In the genomic region with DNA sequence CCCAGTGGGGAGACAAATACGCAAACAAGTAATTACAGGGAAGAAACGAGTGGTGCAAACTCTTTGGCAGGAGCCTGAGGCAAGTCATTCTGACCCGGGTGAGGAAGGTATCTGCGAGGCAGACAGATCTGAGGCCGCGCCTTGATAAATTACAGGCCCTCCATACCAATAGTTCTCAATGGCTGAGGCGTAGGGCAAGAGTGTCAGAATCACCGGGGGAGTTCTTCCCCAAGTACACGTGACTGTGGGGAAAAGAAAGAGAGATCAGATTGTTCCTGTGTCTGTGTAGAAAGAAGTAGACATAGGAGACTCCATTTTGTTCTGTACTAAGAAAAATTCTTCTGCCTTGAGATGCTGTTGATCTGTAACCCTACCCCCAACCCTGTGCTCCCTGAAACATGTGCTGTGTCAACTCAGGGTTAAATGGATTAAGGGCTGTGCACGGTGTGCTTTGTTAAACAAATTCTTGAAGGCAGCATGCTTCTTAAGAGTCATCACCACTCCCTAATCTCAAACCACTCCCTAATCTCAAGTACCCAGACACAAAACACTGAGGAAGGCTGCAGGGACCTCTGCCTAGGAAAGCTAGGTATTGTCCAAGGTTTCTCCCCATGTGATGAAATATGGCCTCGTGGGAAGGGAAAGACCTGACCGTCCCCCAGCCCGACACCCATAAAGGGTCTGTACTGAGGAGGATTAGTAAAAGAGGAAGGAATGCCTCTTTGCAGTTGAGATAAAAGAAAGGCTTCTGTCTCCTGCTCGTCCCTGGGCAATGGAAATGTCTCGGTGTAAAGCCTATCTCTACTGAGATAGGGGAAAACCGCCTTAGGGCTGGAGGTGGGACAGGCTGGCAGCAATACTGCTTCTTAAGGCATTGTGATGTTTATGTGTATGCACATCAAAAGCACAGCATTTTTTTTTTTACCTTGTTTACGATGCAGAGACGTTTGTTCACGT, we compare ENCODE assay signal across 10 cellular contexts. TPM values are rescaled to one million over a fixed set of nuclear protein-coding genes. Genes with fewer than 3 reads are reported as not detected.
DNase-seq lines count a peak whose midpoint lies in the region; ATAC-seq and TF ChIP-seq lines count a peak whose summit lies in the region.
"Not testable (repeated sequence)": the region's sequence is repeated elsewhere in the genome, so short reads cannot be mapped to it uniquely, and the experiment has no call there.
"Had no signal": no experiment of that assay in that cellular context is flagged by ENCODE, and none has a peak within 500 bp of the region (broad histone marks: within the 10 kb centered on the region; RNA-seq: fewer than 3 reads in every experiment).

No MANE protein-coding gene starts in this region.

- H3K27me3 ChIP-seq in RWPE2 (ENCODE audit: insufficient read depth, poor library complexity, severe bottlenecking) = not testable (repeated sequence)
- peaks cover 10% of the 10 kb centered on the region for H3K27me3 ChIP-seq in iPS-15b (ENCODE audit: control insufficient read depth, insufficient read depth, low read length)

- not testable (repeated sequence) for ATAC-seq in RWPE2 (ENCODE audit: low read depth); activated T-cell treated with anti-CD3 and anti-CD28 coated beads, Interleukin-2, amount 50 U/mL, for 72 hours (replicated peaks in 1 of 2); stimulated activated naive CD8-positive, alpha-beta T cell treated with anti-CD3 and anti-CD28 coated beads, Interleukin-15, amount 100 ng/mL, for 72 hours

- H3K27ac Mint-ChIP-seq in CD14-positive monocyte (peak overlapping the region; percentile 91 to 97 (median 95)), IgD-negative memory B cell (peak overlapping the region; percentile 97 to 100 (median 99))
- not testable (repeated sequence) for H3K27ac Mint-ChIP-seq in activated T-cell treated with anti-CD3 and anti-CD28 coated beads, Interleukin-2, amount 50 U/mL, for 72 hours; nephron progenitor cell
- peak overlapping the region in 1 of 2 donors; percentile 93 for H3K27ac Mint-ChIP-seq in stimulated activated naive CD8-positive, alpha-beta T cell treated with anti-CD3 and anti-CD28 coated beads, Interleukin-15, amount 100 ng/mL, for 72 hours

- H3K36me3 Mint-ChIP-seq in CD14-positive monocyte; IgD-negative memory B cell; activated T-cell treated with anti-CD3 and anti-CD28 coated beads, Interleukin-2, amount 50 U/mL, for 72 hours (ENCODE audit: insufficient read depth in 2 of 2); nephron progenitor cell (ENCODE audit: low read depth): not testable (repeated sequence)

- H3K9me3 ChIP-seq in RWPE2 (ENCODE audit: severe bottlenecking); iPS-15b (ENCODE audit: control insufficient read depth, insufficient read depth, low read length): not testable (repeated sequence)

- not testable (repeated sequence) for H3K9me3 Mint-ChIP-seq in CD14-positive monocyte; IgD-negative memory B cell; activated T-cell treated with anti-CD3 and anti-CD28 coated beads, Interleukin-2, amount 50 U/mL, for 72 hours; nephron progenitor cell; stimulated activated naive CD8-positive, alpha-beta T cell treated with anti-CD3 and anti-CD28 coated beads, Interleukin-15, amount 100 ng/mL, for 72 hours

- H3K4me1 ChIP-seq in RWPE2 (ENCODE audit: insufficient read depth, poor library complexity, severe bottlenecking) (peaks cover 14% of the 10 kb centered on the region), iPS-15b (ENCODE audit: control insufficient read depth, insufficient read depth, low read length) (peaks cover 10% of the 10 kb centered on the region)

- not testable (repeated sequence) for TF ChIP-seq CTCF in CD14-positive monocyte (IDR thresholded peaks at IDR 0.05); RWPE2 (IDR thresholded peaks at IDR 0.05; ENCODE audit: poor library complexity, severe bottlenecking); coronary artery (IDR thresholded peaks at IDR 0.05); nephron progenitor cell (IDR thresholded peaks at IDR 0.05)

- not testable (repeated sequence) for DNase-seq in CD14-positive monocyte (ENCODE audit: low spot score); RWPE2 (ENCODE audit: low spot score); activated T-cell treated with anti-CD3 and anti-CD28 coated beads, Interleukin-2, amount 50 U/mL, for 72 hours; coronary artery (ENCODE audit: low spot score); nephron progenitor cell; stimulated activated naive CD8-positive, alpha-beta T cell treated with anti-CD3 and anti-CD28 coated beads, Interleukin-15, amount 100 ng/mL, for 72 hours

- intact Hi-C loops in CD14-positive monocyte (cut with micrococcal nuclease) = loop anchor here in 1 of 2 donors (5.0 kb wide), 1 partner anchor 85 kb away; no protein-coding TSS in a partner anchor

- H3K4me1 Mint-ChIP-seq in CD14-positive monocyte (peaks cover 22% of the 10 kb centered on the region), IgD-negative memory B cell (peaks cover 15 to 18% (median 16%) of the 10 kb centered on the region in 3 donors), nephron progenitor cell (peaks cover 38% of the 10 kb centered on the region)
- H3K4me1 Mint-ChIP-seq in activated T-cell treated with anti-CD3 and anti-CD28 coated beads, Interleukin-2, amount 50 U/mL, for 72 hours (ENCODE audit: low read depth) = peaks cover 25% of the 10 kb centered on the region
- peaks cover 33% of the 10 kb centered on the region for H3K4me1 Mint-ChIP-seq in stimulated activated naive CD8-positive, alpha-beta T cell treated with anti-CD3 and anti-CD28 coated beads, Interleukin-15, amount 100 ng/mL, for 72 hours

- H3K36me3 ChIP-seq in RWPE2 (ENCODE audit: low read depth); iPS-15b (ENCODE audit: control insufficient read depth, insufficient read depth, low read length): not testable (repeated sequence)

- H3K27me3 Mint-ChIP-seq in CD14-positive monocyte (ENCODE audit: low read depth in 3 of 3) = peaks cover 6 to 28% (median 8%) of the 10 kb centered on the region in 3 donors
- not testable (repeated sequence) for H3K27me3 Mint-ChIP-seq in IgD-negative memory B cell; activated T-cell treated with anti-CD3 and anti-CD28 coated beads, Interleukin-2, amount 50 U/mL, for 72 hours (ENCODE audit: low read depth); stimulated activated naive CD8-positive, alpha-beta T cell treated with anti-CD3 and anti-CD28 coated beads, Interleukin-15, amount 100 ng/mL, for 72 hours
- peaks cover 27% of the 10 kb centered on the region for H3K27me3 Mint-ChIP-seq in nephron progenitor cell (ENCODE audit: low read depth, poor library complexity)

- H3K27ac ChIP-seq in RWPE2 (ENCODE audit: poor library complexity, severe bottlenecking) = peak overlapping the region; percentile 28
- H3K27ac ChIP-seq in coronary artery = not testable (repeated sequence)

- not testable (repeated sequence) for H3K4me3 ChIP-seq in RWPE2 (ENCODE audit: severe bottlenecking)
- H3K4me3 ChIP-seq in coronary artery = peak overlapping the region; percentile 78
- peak overlapping the region; percentile 68 for H3K4me3 ChIP-seq in iPS-15b (ENCODE audit: low read depth, low read length)

- peak overlapping the region; percentile 91 to 94 for H3K4me3 Mint-ChIP-seq in CD14-positive monocyte
- H3K4me3 Mint-ChIP-seq in IgD-negative memory B cell = peak overlapping the region; percentile 88 to 99 (median 96)
- H3K4me3 Mint-ChIP-seq in activated T-cell treated with anti-CD3 and anti-CD28 coated beads, Interleukin-2, amount 50 U/mL, for 72 hours = peak overlapping the region; percentile 98 to 100
- H3K4me3 Mint-ChIP-seq in nephron progenitor cell = peak overlapping the region; percentile 91
- H3K4me3 Mint-ChIP-seq in stimulated activated naive CD8-positive, alpha-beta T cell treated with anti-CD3 and anti-CD28 coated beads, Interleukin-15, amount 100 ng/mL, for 72 hours = peak overlapping the region; percentile 96 to 97

- peak overlapping the region; percentile 3 for H3K9ac ChIP-seq in iPS-15b (ENCODE audit: low read depth, low read length)

RNA-seq across cellular contexts. Expression of a gene that starts 1.2 kb away (rescaled TPM):
- polyA plus RNA-seq in CD14-positive monocyte = 1 to 10 TPM; 9.3 to 9.5 TPM
- 21.6 TPM for polyA plus RNA-seq in IgD-negative memory B cell
- 10 to 100 TPM; 46.6 to 49.6 TPM for total RNA-seq in activated T-cell treated with anti-CD3 and anti-CD28 coated beads, Interleukin-2, amount 50 U/mL, for 72 hours

RNA-seq across cellular contexts. Expression of a gene that starts 2.8 kb away (rescaled TPM):
- polyA plus RNA-seq in CD14-positive monocyte (under 1 TPM in 1 of 2 donors, not detected in 1; 0.30 TPM), IgD-negative memory B cell (11.2 TPM)
- total RNA-seq in activated T-cell treated with anti-CD3 and anti-CD28 coated beads, Interleukin-2, amount 50 U/mL, for 72 hours = 10 to 100 TPM in 1 of 2 donors, 1 to 10 TPM in 1; 9.0 to 10.1 TPM
- total RNA-seq: lung microvascular endothelial cell, sigmoid colon had no signal

RNA-seq across cellular contexts. Expression of a gene that starts 21.3 kb away (rescaled TPM):
- polyA plus RNA-seq in CD14-positive monocyte (not detected), IgD-negative memory B cell (not detected)
- total RNA-seq in activated T-cell treated with anti-CD3 and anti-CD28 coated beads, Interleukin-2, amount 50 U/mL, for 72 hours = 10 to 100 TPM; 14.4 to 15.7 TPM

RNA-seq across cellular contexts. Expression of a gene that starts 30.6 kb away (rescaled TPM):
- 10 to 100 TPM; 24.9 to 31.2 TPM for polyA plus RNA-seq in CD14-positive monocyte
- 11.4 TPM for polyA plus RNA-seq in IgD-negative memory B cell
- total RNA-seq in activated T-cell treated with anti-CD3 and anti-CD28 coated beads, Interleukin-2, amount 50 U/mL, for 72 hours = 10 to 100 TPM in 1 of 2 donors, 1 to 10 TPM in 1; 9.4 to 11.6 TPM

RNA-seq across cellular contexts. Expression of a gene that starts 32.3 kb away (rescaled TPM):
- 10 to 100 TPM; 21.6 to 23.8 TPM for polyA plus RNA-seq in CD14-positive monocyte
- polyA plus RNA-seq in IgD-negative memory B cell = 17.8 TPM
- 10 to 100 TPM; 73.7 to 75.6 TPM for total RNA-seq in activated T-cell treated with anti-CD3 and anti-CD28 coated beads, Interleukin-2, amount 50 U/mL, for 72 hours
